In the genomic region with DNA sequence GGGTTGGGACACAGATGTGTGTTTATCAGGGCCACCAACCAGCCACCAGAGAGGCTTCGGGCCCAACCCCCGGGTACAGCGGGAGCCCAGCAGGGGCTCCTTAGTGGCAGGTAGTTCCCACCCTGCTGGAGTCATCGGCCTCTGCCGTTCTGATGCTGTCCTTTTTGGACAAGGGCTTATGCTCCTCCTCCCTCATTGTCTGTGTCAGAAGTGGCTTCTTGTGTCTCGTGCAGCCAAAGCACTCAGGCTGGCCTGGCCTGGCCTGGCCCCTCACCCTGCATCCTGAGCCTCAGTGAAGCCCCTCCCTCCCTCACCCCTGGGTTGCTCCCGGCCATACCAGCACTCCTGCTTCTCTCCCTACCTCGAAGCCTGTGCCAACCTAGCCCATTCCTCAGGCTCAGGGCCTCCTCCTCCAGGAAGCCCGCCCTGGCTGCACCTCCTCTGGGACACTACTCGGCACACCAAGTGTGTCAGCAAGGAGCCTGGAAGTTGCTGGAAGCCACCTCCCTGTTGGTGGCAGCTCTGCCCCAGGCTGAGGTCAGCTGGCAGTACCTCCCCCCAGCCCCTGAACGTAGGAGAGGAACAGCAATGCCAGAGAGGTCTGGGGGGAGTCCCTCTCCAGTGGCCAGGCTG, we compare ENCODE assay signal across 30 cellular contexts.
"Had no signal": no experiment of that assay in that cellular context is flagged by ENCODE, and none has a peak within 500 bp of the region (broad histone marks: within the 10 kb centered on the region; RNA-seq: fewer than 3 reads in every experiment).

No MANE protein-coding gene starts in this region.

- H3K27me3 ChIP-seq: breast epithelium, esophagus squamous epithelium, heart right ventricle, upper lobe of right lung had no signal

- FAIRE-seq: endometrium had no signal

- ATAC-seq: activated naive CD4-positive, alpha-beta T cell treated with anti-CD3 and anti-CD28 coated beads, Interleukin-2, amount 50 U/mL, for 72 hours; activated T-cell treated with anti-CD3 and anti-CD28 coated beads, Interleukin-2, amount 50 U/mL, for 72 hours; heart right ventricle; left lobe of liver; lower lobe of right lung; natural killer cell; sciatic nerve; stimulated activated effector memory CD8-positive, alpha-beta T cell treated with anti-CD3 and anti-CD28 coated beads, Interleukin-12 subunit alpha, Interleukin-12 subunit beta, amount 100 ng/mL, for 72 hours; T-helper 17 cell; upper lobe of right lung; WTC11 had no signal

- H3K4me3 Mint-ChIP-seq: activated T-cell treated with anti-CD3 and anti-CD28 coated beads, Interleukin-2, amount 50 U/mL, for 72 hours; natural killer cell; stimulated activated effector memory CD8-positive, alpha-beta T cell treated with anti-CD3 and anti-CD28 coated beads, Interleukin-12 subunit alpha, Interleukin-12 subunit beta, amount 100 ng/mL, for 72 hours; stimulated activated naive CD8-positive, alpha-beta T cell treated with anti-CD3 and anti-CD28 coated beads, Interleukin-15, Interleukin-2, amounts not matched to agents 100 ng/mL and 50 ng/mL, for 24 hours; T-helper 17 cell; WTC11 had no signal

- H3K9me3 ChIP-seq: breast epithelium, esophagus squamous epithelium, heart right ventricle, lower lobe of right lung, neutrophil, upper lobe of right lung had no signal

- H3K27ac ChIP-seq: breast epithelium, epithelial cell of prostate, esophagus squamous epithelium, heart right ventricle, lower lobe of right lung, neutrophil, skin epidermis, upper lobe of right lung had no signal

- H3K4me3 ChIP-seq: breast epithelium, esophagus squamous epithelium, heart right ventricle, lower lobe of right lung, skin epidermis, upper lobe of right lung had no signal

- H3K36me3 Mint-ChIP-seq: natural killer cell, WTC11 had no signal

- H3K27ac Mint-ChIP-seq: activated naive CD4-positive, alpha-beta T cell treated with anti-CD3 and anti-CD28 coated beads, Interleukin-2, amount 50 U/mL, for 72 hours; activated T-cell treated with anti-CD3 and anti-CD28 coated beads, Interleukin-2, amount 50 U/mL, for 72 hours; natural killer cell; stimulated activated effector memory CD8-positive, alpha-beta T cell treated with anti-CD3 and anti-CD28 coated beads, Interleukin-12 subunit alpha, Interleukin-12 subunit beta, amount 100 ng/mL, for 72 hours; stimulated activated naive CD8-positive, alpha-beta T cell treated with anti-CD3 and anti-CD28 coated beads, Interleukin-15, Interleukin-2, amounts not matched to agents 100 ng/mL and 50 ng/mL, for 24 hours; T-helper 17 cell; WTC11 had no signal

- H3K4me1 ChIP-seq: breast epithelium had no signal

- H3K36me3 ChIP-seq: breast epithelium, esophagus squamous epithelium, heart right ventricle, lower lobe of right lung, neutrophil, upper lobe of right lung had no signal

- DNase-seq: activated CD4-positive, alpha-beta T cell treated with anti-CD3 and anti-CD28 coated beads for 1 hour; activated CD4-positive, alpha-beta T cell treated with anti-CD3 and anti-CD28 coated beads, Interleukin-2, amount 50 U/mL, for 1 hour; activated naive CD4-positive, alpha-beta T cell; activated T-cell treated with anti-CD3 and anti-CD28 coated beads for 4 hours; activated T-cell treated with anti-CD3 and anti-CD28 coated beads, Interleukin-2, amount 50 U/mL, for 72 hours; central memory CD4-positive, alpha-beta T cell; effector CD4-positive, alpha-beta T cell; esophagus squamous epithelium; foreskin melanocyte; heart right ventricle; lower lobe of right lung; mesendoderm; natural killer cell; stimulated activated CD4-positive, alpha-beta T cell treated with anti-CD3 and anti-CD28 coated beads, Interleukin-12 subunit alpha, Interleukin-12 subunit beta, amount 100 ng/mL, for 4 hours; stimulated activated CD4-positive, alpha-beta T cell treated with anti-CD3 and anti-CD28 coated beads, Interleukin-4, amount 100 ng/mL, for 24 hours; substantia nigra; T-helper 17 cell; T1000; upper lobe of right lung had no signal

- H3K9me3 Mint-ChIP-seq: activated naive CD4-positive, alpha-beta T cell treated with anti-CD3 and anti-CD28 coated beads, Interleukin-2, amount 50 U/mL, for 72 hours; activated T-cell treated with anti-CD3 and anti-CD28 coated beads, Interleukin-2, amount 50 U/mL, for 72 hours; natural killer cell; stimulated activated effector memory CD8-positive, alpha-beta T cell treated with anti-CD3 and anti-CD28 coated beads, Interleukin-12 subunit alpha, Interleukin-12 subunit beta, amount 100 ng/mL, for 72 hours; stimulated activated naive CD8-positive, alpha-beta T cell treated with anti-CD3 and anti-CD28 coated beads, Interleukin-15, Interleukin-2, amounts not matched to agents 100 ng/mL and 50 ng/mL, for 24 hours; WTC11 had no signal
